In the genomic region with DNA sequence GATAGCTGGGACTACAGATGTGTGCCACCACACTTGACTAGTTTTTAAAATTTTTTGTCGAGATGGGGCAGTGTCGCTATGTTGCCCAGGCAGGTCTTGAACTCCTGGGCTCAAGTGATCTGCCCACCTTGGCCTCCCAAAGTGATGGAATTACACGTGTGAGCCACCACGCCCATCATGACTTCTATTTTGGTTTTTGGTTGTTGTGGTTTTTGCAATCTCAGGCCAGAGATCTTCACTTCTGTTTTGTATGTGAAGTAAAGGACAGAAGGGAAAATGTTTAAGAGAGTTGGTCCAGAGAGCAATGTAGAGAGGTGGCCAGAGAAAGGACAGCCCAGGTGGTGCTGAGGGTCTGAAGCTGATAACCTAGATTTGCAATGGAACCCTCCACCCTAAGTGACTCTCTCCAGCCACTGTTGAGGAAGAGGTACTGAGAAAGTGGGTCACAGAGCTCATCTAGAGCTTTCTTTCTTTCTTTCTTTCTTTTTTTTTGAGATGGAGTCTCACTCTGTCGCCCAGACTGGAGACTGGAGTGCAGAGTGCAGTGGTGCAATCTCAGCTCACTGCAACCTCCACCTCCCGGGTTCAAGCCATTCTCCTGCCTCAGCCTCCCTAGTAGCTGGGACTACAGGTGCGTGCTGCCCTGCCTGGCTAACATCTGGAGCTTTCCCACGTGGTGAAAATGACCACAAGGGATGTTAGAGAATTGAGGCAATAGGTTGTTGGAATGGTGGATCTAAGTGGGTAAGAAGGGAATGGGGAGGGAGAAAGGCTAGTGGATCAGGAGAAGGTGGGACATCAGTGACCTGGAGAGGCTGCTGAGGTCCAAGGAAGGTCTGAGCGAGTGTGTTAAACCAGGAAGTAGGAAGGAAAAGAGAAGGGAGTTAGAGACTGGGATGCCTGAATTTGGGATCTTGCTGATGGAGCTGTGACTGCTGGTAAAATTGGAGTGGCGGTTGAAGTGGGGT, we compare ENCODE assay signal across 12 cellular contexts. TPM values are rescaled to one million over a fixed set of nuclear protein-coding genes. Genes with fewer than 3 reads are reported as not detected.
DNase-seq lines count a peak whose midpoint lies in the region; ATAC-seq and TF ChIP-seq lines count a peak whose summit lies in the region.
"Had no signal": no experiment of that assay in that cellular context is flagged by ENCODE, and none has a peak within 500 bp of the region (broad histone marks: within the 10 kb centered on the region; RNA-seq: fewer than 3 reads in every experiment).

No MANE protein-coding gene starts in this region.

- DNase-seq in MV-4-11 (lab: John Stamatoyannopoulos, UW): peak; percentile 58
- DNase-seq in effector memory CD8-positive, alpha-beta T cell: no peak
- no peak for DNase-seq in NCI-H345 treated with DMSO at 0.1 percent for 48 hours (lab: John Stamatoyannopoulos, UW; ENCODE audit: unreplicated experiment)
- no peak for DNase-seq in NCI-H1105 (lab: John Stamatoyannopoulos, UW)
- no peak for DNase-seq in neural progenitor cell (ENCODE audit: low spot score)
- DNase-seq: HCEC 1CT, WERI-Rb-1 had no signal

- ATAC-seq in GM21390 (IDR thresholded peaks at IDR 0.05; ENCODE audit: unreplicated experiment): peak; percentile 80
- peak; percentile 51 for ATAC-seq in effector memory CD8-positive, alpha-beta T cell (replicated peaks)
- ATAC-seq in GM18861 (IDR thresholded peaks at IDR 0.05; ENCODE audit: unreplicated experiment): no peak
- ATAC-seq: gastroesophageal sphincter had no signal

- peaks cover 0 to 7% of the 10 kb centered on the region in 2 donors for H3K27me3 Mint-ChIP-seq in effector memory CD8-positive, alpha-beta T cell
- peaks cover 11% of the 10 kb centered on the region for H3K27me3 Mint-ChIP-seq in neural progenitor cell (ENCODE audit: insufficient read depth, low read depth)
- H3K27me3 Mint-ChIP-seq: activated naive CD8-positive, alpha-beta T cell had no signal

- H3K9me2 ChIP-seq in DOHH2 (replicated peaks; ENCODE audit: control insufficient read depth, low read length): no peaks in the 10 kb centered on the region

- H3K27me3 ChIP-seq in DOHH2 (ENCODE audit: control insufficient read depth, low read length) (peaks cover 4% of the 10 kb centered on the region; the same call in 1 of the 2 replicates), neural progenitor cell (no peaks in the 10 kb centered on the region)
- H3K27me3 ChIP-seq: gastroesophageal sphincter had no signal

- H3K4me3 Mint-ChIP-seq in effector memory CD8-positive, alpha-beta T cell: peak overlapping the region in 1 of 2 donors; percentile 50
- H3K4me3 Mint-ChIP-seq in neural progenitor cell: no peak overlapping the region
- H3K4me3 Mint-ChIP-seq: activated naive CD8-positive, alpha-beta T cell had no signal

- H3K36me3 ChIP-seq in DOHH2 (ENCODE audit: control insufficient read depth, low read length) (no peaks in the 10 kb centered on the region), neural progenitor cell (no peaks in the 10 kb centered on the region)
- H3K36me3 ChIP-seq: gastroesophageal sphincter, WERI-Rb-1 had no signal

- H3K9ac ChIP-seq in neural progenitor cell: no peak overlapping the region

- no peaks in the 10 kb centered on the region for H4K20me1 ChIP-seq in DOHH2 (ENCODE audit: control insufficient read depth, insufficient read depth, low read depth, low read length)
- no peaks in the 10 kb centered on the region for H4K20me1 ChIP-seq in neural progenitor cell (ENCODE audit: low read depth)

- no peaks in the 10 kb centered on the region for H3K9me3 Mint-ChIP-seq in effector memory CD8-positive, alpha-beta T cell
- no peaks in the 10 kb centered on the region for H3K9me3 Mint-ChIP-seq in neural progenitor cell

- H3K4me1 ChIP-seq in DOHH2 (ENCODE audit: control insufficient read depth, low read length) (peaks cover 22% of the 10 kb centered on the region), neural progenitor cell (peaks cover 17% of the 10 kb centered on the region)

- H3K79me2 ChIP-seq in DOHH2 (ENCODE audit: control insufficient read depth, low read length) (no peaks in the 10 kb centered on the region), neural progenitor cell (ENCODE audit: low read depth) (no peaks in the 10 kb centered on the region)

- H3K4me3 ChIP-seq in DOHH2 (ENCODE audit: low read length) (no peak overlapping the region), neural progenitor cell (no peak overlapping the region)
- H3K4me3 ChIP-seq: gastroesophageal sphincter had no signal

- H3K27ac ChIP-seq in DOHH2 (ENCODE audit: low read depth, low read length) (no peak overlapping the region), neural progenitor cell (no peak overlapping the region)
- H3K27ac ChIP-seq: WERI-Rb-1 had no signal

- H3K36me3 Mint-ChIP-seq in effector memory CD8-positive, alpha-beta T cell (ENCODE audit: insufficient read depth): no peaks in the 10 kb centered on the region
- no peaks in the 10 kb centered on the region for H3K36me3 Mint-ChIP-seq in neural progenitor cell
- H3K36me3 Mint-ChIP-seq: activated naive CD8-positive, alpha-beta T cell had no signal

- H3K9me3 ChIP-seq in DOHH2 (ENCODE audit: control insufficient read depth, insufficient read depth, low read length): no peaks in the 10 kb centered on the region
- H3K9me3 ChIP-seq in neural progenitor cell (ENCODE audit: low read depth): no peaks in the 10 kb centered on the region
- H3K9me3 ChIP-seq: gastroesophageal sphincter had no signal

- no peak for TF ChIP-seq CTCF in DOHH2 (IDR thresholded peaks at IDR 0.05; ENCODE audit: low read depth, low read length, poor library complexity, severe bottlenecking)
- no peak for TF ChIP-seq CTCF in neural progenitor cell (IDR thresholded peaks at IDR 0.05)

- H2AFZ ChIP-seq in neural progenitor cell (replicated peaks): no peak overlapping the region

- H3F3A ChIP-seq in DOHH2 (ENCODE audit: control insufficient read depth, insufficient read depth): peaks cover 13% of the 10 kb centered on the region
- H3F3A ChIP-seq in neural progenitor cell (ENCODE audit: low read depth): peaks cover 15% of the 10 kb centered on the region

- peak overlapping the region in 1 of 2 donors; percentile 62 for H3K27ac Mint-ChIP-seq in effector memory CD8-positive, alpha-beta T cell
- no peak overlapping the region for H3K27ac Mint-ChIP-seq in neural progenitor cell
- H3K27ac Mint-ChIP-seq: activated naive CD8-positive, alpha-beta T cell had no signal

- peaks cover 11 to 14% of the 10 kb centered on the region in 2 donors for H3K4me1 Mint-ChIP-seq in effector memory CD8-positive, alpha-beta T cell (ENCODE audit: low read depth in 2 of 2)
- H3K4me1 Mint-ChIP-seq in neural progenitor cell: peaks cover 21% of the 10 kb centered on the region

- H3K4me2 ChIP-seq in DOHH2 (ENCODE audit: low read length) (peak overlapping the region; percentile 39; the same call in 1 of the 2 replicates), neural progenitor cell (no peak overlapping the region)

RNA-seq across cellular contexts. Expression of gene SEMA4B, which starts 22.4 kb away (rescaled TPM):
- total RNA-seq in neural progenitor cell (ENCODE audit: low replicate concordance): 7.7 and 18.9 TPM in 2 replicates

RNA-seq across cellular contexts. Expression of gene CIB1, which starts 55.0 kb away (rescaled TPM):
- 5.2 and 7.7 TPM in 2 replicates for total RNA-seq in neural progenitor cell (ENCODE audit: low replicate concordance)

RNA-seq across cellular contexts. Expression of gene GDPGP1, which starts 55.3 kb away (rescaled TPM):
- total RNA-seq in neural progenitor cell (ENCODE audit: low replicate concordance): 0.67 and 3.5 TPM in 2 replicates
